ENCODE assay signal across 11 cellular contexts in the genomic region with DNA sequence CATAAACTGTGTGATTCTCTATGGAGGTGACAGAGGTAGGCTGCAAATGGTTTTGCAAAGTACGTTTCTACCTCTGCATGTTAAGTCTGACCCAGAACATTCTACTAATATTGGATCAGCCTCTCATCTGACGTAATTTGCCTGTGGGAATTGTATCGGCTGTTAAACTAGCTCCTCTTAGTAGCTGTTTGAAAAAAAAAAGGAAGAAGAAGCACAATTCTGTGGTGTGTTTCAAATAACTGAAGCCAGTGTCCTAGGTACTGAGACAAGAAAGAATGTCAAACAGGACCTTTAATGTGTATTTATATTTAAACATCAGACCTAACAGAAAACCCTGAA.
DNase-seq lines count a peak whose midpoint lies in the region; ATAC-seq and TF ChIP-seq lines count a peak whose summit lies in the region.
"Had no signal": no experiment of that assay in that cellular context is flagged by ENCODE, and none has a peak within 500 bp of the region (broad histone marks: within the 10 kb centered on the region; RNA-seq: fewer than 3 reads in every experiment).

No MANE protein-coding gene starts in this region.

- H3K4me1 ChIP-seq in A673 (ENCODE audit: insufficient read depth, low read length, poor library complexity, severe bottlenecking) (peaks cover 61% of the 10 kb centered on the region), RWPE2 (ENCODE audit: insufficient read depth, poor library complexity, severe bottlenecking) (peaks cover 42% of the 10 kb centered on the region), osteoblast (ENCODE audit: insufficient read depth, low read length) (peaks cover 53% of the 10 kb centered on the region)

- H3K36me3 ChIP-seq in A673 (ENCODE audit: insufficient read depth, low read length, poor library complexity, severe bottlenecking) (no peaks in the 10 kb centered on the region), RWPE2 (ENCODE audit: low read depth) (no peaks in the 10 kb centered on the region), osteoblast (ENCODE audit: insufficient read depth, low read length) (no peaks in the 10 kb centered on the region)

- peak overlapping the region; percentile 75 for H3K4me2 ChIP-seq in osteoblast (ENCODE audit: insufficient read depth, low read length)
- H3K4me2 ChIP-seq: PC-9 had no signal

- intact Hi-C loops in A673 (cut with micrococcal nuclease; ENCODE audit: unreplicated experiment), result loop anchor here (1.0 to 5.0 kb wide), 3 partner anchors 116 to 478 kb away; partner anchors contain the start of gene RBMS3

- no peaks in the 10 kb centered on the region for H4K20me1 ChIP-seq in osteoblast (ENCODE audit: insufficient read depth, low read length)

- H2AFZ ChIP-seq in osteoblast (ENCODE audit: low read length), result no peak overlapping the region
- H2AFZ ChIP-seq: PC-9 had no signal

- H3K9me3 ChIP-seq in A673 (ENCODE audit: low read depth, low read length, poor library complexity, severe bottlenecking) (no peaks in the 10 kb centered on the region), RWPE2 (ENCODE audit: severe bottlenecking) (no peaks in the 10 kb centered on the region), osteoblast (ENCODE audit: low read depth, low read length) (no peaks in the 10 kb centered on the region)

- DNase-seq in A673 (ENCODE audit: low spot score) (no peak), RWPE2 (ENCODE audit: low spot score) (no peak), foreskin fibroblast (peak; percentile 69 to 77), osteoblast (ENCODE audit: insufficient read length, low spot score, missing footprints) (no peak), iPS-NIHi11 (ENCODE audit: low spot score) (no peak)
- DNase-seq: GF-D8, NCI-H1417 treated with DMSO at 0.1 percent for 48 hours, PC-9 had no signal

- BruUV-seq in A673 (replicated peaks; lab: Mats Ljungman, UMichigan), result TSS peak; percentile 45

- H3K27ac ChIP-seq in A673 (ENCODE audit: low read depth, low read length, poor library complexity, severe bottlenecking) (peak overlapping the region; percentile 77), RWPE2 (ENCODE audit: poor library complexity, severe bottlenecking) (peak overlapping the region; percentile 97), osteoblast (ENCODE audit: low read depth, low read length) (peak overlapping the region; percentile 99)
- H3K27ac ChIP-seq: PC-9 had no signal

- peak overlapping the region; percentile 23 for H3K4me3 ChIP-seq in A673 (ENCODE audit: low read depth, low read length, poor library complexity, severe bottlenecking)
- no peak overlapping the region for H3K4me3 ChIP-seq in RWPE2 (ENCODE audit: severe bottlenecking)
- no peak overlapping the region for H3K4me3 ChIP-seq in foreskin fibroblast (ENCODE audit: low read depth in 1 of 2, low read length in 2 of 2)
- H3K4me3 ChIP-seq in osteoblast (ENCODE audit: insufficient read depth, low read length), result peak overlapping the region; percentile 38
- H3K4me3 ChIP-seq: PC-9 had no signal

- H3K79me2 ChIP-seq in osteoblast (ENCODE audit: insufficient read depth, low read length), result no peaks in the 10 kb centered on the region

- CTCF ChIA-PET in A673 (lab: Charles Lee), result interaction anchor here (1.3 to 1.5 kb wide), 2 partner anchors 478 to 842 kb away, joined by 4 to 6 read pairs; partner anchors contain the start of gene RBMS3

- ATAC-seq in RWPE2 (ENCODE audit: low read depth) (peak; percentile 38), GM21723 (IDR thresholded peaks at IDR 0.05; ENCODE audit: unreplicated experiment) (no peak), HG02623 (IDR thresholded peaks at IDR 0.05; ENCODE audit: unreplicated experiment) (no peak), HG03565 (IDR thresholded peaks at IDR 0.05; ENCODE audit: unreplicated experiment) (no peak)

- no peaks in the 10 kb centered on the region for H3K27me3 ChIP-seq in A673 (replicated peaks; ENCODE audit: insufficient read depth, low read depth, low read length, poor library complexity)
- H3K27me3 ChIP-seq in RWPE2 (ENCODE audit: insufficient read depth, poor library complexity, severe bottlenecking), result no peaks in the 10 kb centered on the region
- no peaks in the 10 kb centered on the region for H3K27me3 ChIP-seq in osteoblast (ENCODE audit: insufficient read depth, low read length)

- TF ChIP-seq CTCF in A673 (conservative IDR thresholded peaks at IDR 0.05; ENCODE audit: low read depth, low read length), result no peak
- TF ChIP-seq CTCF in RWPE2 (IDR thresholded peaks at IDR 0.05; ENCODE audit: poor library complexity, severe bottlenecking), result no peak
- TF ChIP-seq CTCF in foreskin fibroblast (IDR thresholded peaks at IDR 0.05; ENCODE audit: low read depth, low read length), result no peak
- no peak for TF ChIP-seq CTCF in osteoblast (IDR thresholded peaks at IDR 0.05; ENCODE audit: extremely low read depth, low read depth, low read length)

- POLR2A ChIA-PET in A673 (lab: Charles Lee; ENCODE audit: low non-redundant PET), result no interaction called here

Comparison
In these comparisons a context has a peak if more than half of its experiments do, and no peak if none do; other contexts are left out.
1. DNase-seq: peak in foreskin fibroblast (2 of 2); none in A673 (single experiment), RWPE2 (single experiment), osteoblast (single experiment) and iPS-NIHi11 (single experiment).
2. H3K4me3 ChIP-seq: peak in A673 (single experiment) and osteoblast (single experiment); none in RWPE2 (single experiment) and foreskin fibroblast (0 of 2).
3. Peak in every context shown above with its lines, with median percentiles within 50 percentile points of each other: H3K27ac ChIP-seq.